In genomic region chr10:131641231-131641630, GRCh38 we compare ENCODE assay signal across 9 cellular contexts.
A peak's percentile ranks its signal among the peaks of the same experiment; 100 is the strongest.
DNase-seq lines count a peak whose midpoint lies in the region; ATAC-seq and TF ChIP-seq lines count a peak whose summit lies in the region.
"Had no signal": no experiment of that assay in that cellular context is flagged by ENCODE, and none has a peak within 500 bp of the region (broad histone marks: within the 10 kb centered on the region; RNA-seq: fewer than 3 reads in every experiment).

No MANE protein-coding gene starts in this region.

- H3K4me1 ChIP-seq in stomach, result peaks cover 0 to 9% (median 2%) of the 10 kb centered on the region in 4 donors
- no peaks in the 10 kb centered on the region for H3K4me1 ChIP-seq in ascending aorta

- H3K4me3 ChIP-seq in LNCaP clone FGC (ENCODE audit: low read depth, low read length) (no peak overlapping the region), stomach (no peak overlapping the region), ascending aorta (no peak overlapping the region)

- no peak for TF ChIP-seq EP300 in stomach (IDR thresholded peaks at IDR 0.05)

- 15 to 34% (median 24%) methylated on average over 4 of the region's 4 CpGs for WGBS in stomach, 5 donors

- ATAC-seq in natural killer cell treated with Interleukin-12 subunit alpha and Interleukin-12 subunit beta and Interleukin-15 and Interleukin-18, amount 100 ng/mL, for 72 hours, result peak; percentile 67 to 86
- ATAC-seq in natural killer cell (no peak), HG02588 (IDR thresholded peaks at IDR 0.05; ENCODE audit: unreplicated experiment) (peak; percentile 98), left ventricle myocardium superior (no peak)

- H3K4me3 Mint-ChIP-seq in natural killer cell treated with Interleukin-12 subunit alpha and Interleukin-12 subunit beta and Interleukin-15 and Interleukin-18, amount 100 ng/mL, for 72 hours, result no peak overlapping the region
- H3K4me3 Mint-ChIP-seq in natural killer cell, result no peak overlapping the region

- H3K36me3 ChIP-seq in stomach, result no peaks in the 10 kb centered on the region
- H3K36me3 ChIP-seq in ascending aorta, result no peaks in the 10 kb centered on the region

- H3K27me3 Mint-ChIP-seq in natural killer cell treated with Interleukin-12 subunit alpha and Interleukin-12 subunit beta and Interleukin-15 and Interleukin-18, amount 100 ng/mL, for 72 hours, result peaks cover 9 to 16% of the 10 kb centered on the region in 2 donors
- H3K27me3 Mint-ChIP-seq in natural killer cell (ENCODE audit: low read depth in 2 of 2), result peaks cover 0 to 5% of the 10 kb centered on the region in 2 donors

- peak overlapping the region; percentile 5 to 80 (median 68) for H3K27ac ChIP-seq in stomach
- no peak overlapping the region for H3K27ac ChIP-seq in ascending aorta

- intact Hi-C loops in natural killer cell (cut with micrococcal nuclease), result no loop called here
- intact Hi-C loops in stomach (cut with DNase I; ENCODE audit: low total_unique reads), result no loop called here
- intact Hi-C loops in ascending aorta (cut with DNase I), result no loop called here
- intact Hi-C loops in left ventricle myocardium superior (cut with micrococcal nuclease), result no loop called here

- no peaks in the 10 kb centered on the region for H3K9me3 Mint-ChIP-seq in natural killer cell treated with Interleukin-12 subunit alpha and Interleukin-12 subunit beta and Interleukin-15 and Interleukin-18, amount 100 ng/mL, for 72 hours
- H3K9me3 Mint-ChIP-seq in natural killer cell, result no peaks in the 10 kb centered on the region

- peaks cover 0 to 6% of the 10 kb centered on the region in 2 donors for H3K4me1 Mint-ChIP-seq in natural killer cell treated with Interleukin-12 subunit alpha and Interleukin-12 subunit beta and Interleukin-15 and Interleukin-18, amount 100 ng/mL, for 72 hours (ENCODE audit: low read depth in 2 of 2)
- no peaks in the 10 kb centered on the region for H3K4me1 Mint-ChIP-seq in natural killer cell

- no peaks in the 10 kb centered on the region for H3K36me3 Mint-ChIP-seq in natural killer cell treated with Interleukin-12 subunit alpha and Interleukin-12 subunit beta and Interleukin-15 and Interleukin-18, amount 100 ng/mL, for 72 hours
- H3K36me3 Mint-ChIP-seq in natural killer cell, result no peaks in the 10 kb centered on the region

- H3K27ac Mint-ChIP-seq in natural killer cell treated with Interleukin-12 subunit alpha and Interleukin-12 subunit beta and Interleukin-15 and Interleukin-18, amount 100 ng/mL, for 72 hours, result no peak overlapping the region
- H3K27ac Mint-ChIP-seq in natural killer cell, result no peak overlapping the region

- no peak for TF ChIP-seq POLR2A in stomach (IDR thresholded peaks at IDR 0.05)

- no peak for TF ChIP-seq CTCF in natural killer cell (IDR thresholded peaks at IDR 0.05)
- TF ChIP-seq CTCF in LNCaP clone FGC (IDR thresholded peaks at IDR 0.05; ENCODE audit: control insufficient read depth, extremely low read depth, insufficient read depth), result peak; percentile 11; the same call in 1 of the 2 replicates
- TF ChIP-seq CTCF in stomach (IDR thresholded peaks at IDR 0.05), result peak in 1 of 7 experiments; percentile 12
- TF ChIP-seq CTCF in ascending aorta (IDR thresholded peaks at IDR 0.05), result no peak

- H3K9me3 ChIP-seq in stomach, result peaks cover 0 to 18% (median 12%) of the 10 kb centered on the region in 4 donors
- H3K9me3 ChIP-seq in ascending aorta, result peaks cover 0 to 15% of the 10 kb centered on the region in 2 donors

- no peak for DNase-seq in natural killer cell treated with Interleukin-12 subunit alpha and Interleukin-12 subunit beta and Interleukin-15 and Interleukin-18, amount 100 ng/mL, for 72 hours (ENCODE audit: low spot score)
- DNase-seq in natural killer cell, result no peak
- peak; percentile 22 for DNase-seq in LNCaP clone FGC (ENCODE audit: low read depth)
- peak; percentile 77 for DNase-seq in stomach
- no peak for DNase-seq in ascending aorta (ENCODE audit: low spot score in 2 of 2)
- no peak for DNase-seq in NCI-H2081 (lab: John Stamatoyannopoulos, UW)
- no peak for DNase-seq in left ventricle myocardium superior
- DNase-seq: NCI-H345 had no signal

- H3K27me3 ChIP-seq in stomach, result no peaks in the 10 kb centered on the region
- H3K27me3 ChIP-seq in ascending aorta, result no peaks in the 10 kb centered on the region

Comparison
In these comparisons a context has a peak if more than half of its experiments do, and no peak if none do; other contexts are left out.
1. ATAC-seq: peak in natural killer cell treated with Interleukin-12 subunit alpha and Interleukin-12 subunit beta and Interleukin-15 and Interleukin-18, amount 100 ng/mL, for 72 hours (2 of 2) and HG02588 (single experiment); none in natural killer cell (0 of 3) and left ventricle myocardium superior (single experiment).
2. DNase-seq: peak in LNCaP clone FGC (single experiment) and stomach (single experiment); none in natural killer cell treated with Interleukin-12 subunit alpha and Interleukin-12 subunit beta and Interleukin-15 and Interleukin-18, amount 100 ng/mL, for 72 hours (single experiment), natural killer cell (single experiment), ascending aorta (0 of 2), NCI-H2081 (0 of 2) and left ventricle myocardium superior (single experiment).
3. H3K27ac ChIP-seq: peak in stomach (5 of 5); none in ascending aorta (0 of 2).